Comparison of ENCODE assay signal across 25 cellular contexts in genomic region chr10:29473087-29473356, GRCh38.
A peak's percentile ranks its signal among the peaks of the same experiment; 100 is the strongest.
DNase-seq lines count a peak whose midpoint lies in the region; ATAC-seq, FAIRE-seq and TF ChIP-seq lines count a peak whose summit lies in the region.
"Had no signal": no experiment of that assay in that cellular context is flagged by ENCODE, and none has a peak within 500 bp of the region (broad histone marks: within the 10 kb centered on the region; RNA-seq: fewer than 3 reads in every experiment).

No MANE protein-coding gene starts in this region.

- POLR2A ChIA-PET in MCF 10A (lab: Yijun Ruan, JAX) = no interaction called here
- POLR2A ChIA-PET in activated CD4-positive, alpha-beta T cell treated with anti-CD3 and anti-CD28 coated beads for 36 hours (lab: Charles Lee) = no interaction called here

- H3K9me3 ChIP-seq in mammary epithelial cell (replicated peaks; ENCODE audit: insufficient read depth, low read length) = no peaks in the 10 kb centered on the region
- no peaks in the 10 kb centered on the region for H3K9me3 ChIP-seq in left ventricle myocardium inferior (replicated peaks)
- no peaks in the 10 kb centered on the region for H3K9me3 ChIP-seq in neuronal stem cell (replicated peaks in 1 of 2; ENCODE audit: control insufficient read depth in 2 of 2, insufficient read depth in 1 of 2, low read depth in 1 of 2, low read length in 2 of 2)
- no peaks in the 10 kb centered on the region for H3K9me3 ChIP-seq in vagina
- no peaks in the 10 kb centered on the region for H3K9me3 ChIP-seq in kidney (ENCODE audit: control insufficient read depth in 1 of 2, low read length in 2 of 2)
- H3K9me3 ChIP-seq: HAP-1, SK-N-SH had no signal

- no peaks in the 10 kb centered on the region for H3K79me2 ChIP-seq in mammary epithelial cell (ENCODE audit: insufficient read depth, low read length)

- FAIRE-seq in kidney (lab: Jason Lieb, UNC) = no peak

- TF ChIP-seq POLR2A in vagina (IDR thresholded peaks at IDR 0.05) = no peak

- no peak overlapping the region for H2BK15ac ChIP-seq in neuronal stem cell (ENCODE audit: low read length)

- no peak overlapping the region for H2AFZ ChIP-seq in mammary epithelial cell (ENCODE audit: low read depth, low read length)
- no peak overlapping the region for H2AFZ ChIP-seq in neuronal stem cell (ENCODE audit: low read length)

- in situ Hi-C loops in mammary epithelial cell (cut with MboI; ENCODE audit: low sequenced_read_pairs in 2 of 2) = no loop called here

- CTCF ChIA-PET in MCF 10A (lab: Yijun Ruan, JAX) = interaction anchor here (1.2 to 1.5 kb wide), 2 partner anchors 12 to 24 kb away, joined by 4 read pairs; no protein-coding TSS in a partner anchor
- CTCF ChIA-PET in mammary epithelial cell (lab: Charles Lee; ENCODE audit: low non-redundant PET) = no interaction called here
- CTCF ChIA-PET in activated CD4-positive, alpha-beta T cell treated with anti-CD3 and anti-CD28 coated beads for 36 hours (lab: Charles Lee) = interaction anchor here (1.2 kb wide), 1 partner anchor 24 kb away, joined by 5 read pairs; no protein-coding TSS in a partner anchor

- H3K4me1 ChIP-seq in mammary epithelial cell (ENCODE audit: insufficient read depth, low read length) (peaks cover 27% of the 10 kb centered on the region), left ventricle myocardium inferior (peaks cover 87% of the 10 kb centered on the region), neuronal stem cell (ENCODE audit: control insufficient read depth in 2 of 2, insufficient read depth in 1 of 2, low read depth in 1 of 2, low read length in 2 of 2) (peaks cover 3 to 9% of the 10 kb centered on the region in 2 donors), vagina (peaks cover 35% of the 10 kb centered on the region), kidney (ENCODE audit: control insufficient read depth in 1 of 2, insufficient read depth in 1 of 2, low read depth in 1 of 2, low read length in 2 of 2) (peaks cover 10 to 22% of the 10 kb centered on the region in 2 donors)

- H3K4me1 Mint-ChIP-seq in MCF 10A (ENCODE audit: insufficient read depth, unreplicated experiment) = peaks cover 15% of the 10 kb centered on the region
- H3K4me1 Mint-ChIP-seq in activated CD4-positive, alpha-beta T cell treated with anti-CD3 and anti-CD28 coated beads for 36 hours = peaks cover 2% of the 10 kb centered on the region

- peak overlapping the region; percentile 47 for H3K27ac Mint-ChIP-seq in MCF 10A (ENCODE audit: low read depth, unreplicated experiment)
- no peak overlapping the region for H3K27ac Mint-ChIP-seq in activated CD4-positive, alpha-beta T cell treated with anti-CD3 and anti-CD28 coated beads for 36 hours
- H3K27ac Mint-ChIP-seq: activated naive CD8-positive, alpha-beta T cell; activated T-cell treated with anti-CD3 and anti-CD28 coated beads, Interleukin-2, amount 50 U/mL, for 72 hours had no signal

- no peak overlapping the region for H3K23ac ChIP-seq in neuronal stem cell (ENCODE audit: low read depth, low read length, poor library complexity)

- H2AK5ac ChIP-seq in neuronal stem cell (ENCODE audit: low read depth, low read length) = no peak overlapping the region

- ATAC-seq in activated CD4-positive, alpha-beta T cell treated with anti-CD3 and anti-CD28 coated beads for 36 hours = no peak
- ATAC-seq: activated CD4-positive, CD25-positive, alpha-beta regulatory T cell treated with anti-CD3 and anti-CD28 coated beads, Interleukin-2, amount 50 U/mL, for 24 hours; activated T-cell treated with anti-CD3 and anti-CD28 coated beads, Interleukin-2, amount 50 U/mL, for 72 hours; foreskin keratinocyte; Panc1; stimulated activated naive CD8-positive, alpha-beta T cell treated with anti-CD3 and anti-CD28 coated beads, Interleukin-15, Interleukin-2, amounts not matched to agents 100 U/mL and 50 U/mL, for 24 hours had no signal

- H3K4me2 ChIP-seq in mammary epithelial cell (ENCODE audit: insufficient read depth, low read depth, low read length) = no peak overlapping the region
- no peak overlapping the region for H3K4me2 ChIP-seq in neuronal stem cell (ENCODE audit: insufficient read depth, low read length, poor library complexity, severe bottlenecking)
- H3K4me2 ChIP-seq: SK-N-SH had no signal

- no peak overlapping the region for H2BK12ac ChIP-seq in neuronal stem cell (ENCODE audit: low read length)

- DNase-seq in MCF 10A (ENCODE audit: unreplicated experiment) (no peak), mammary epithelial cell (no peak), left ventricle myocardium inferior (no peak), neuronal stem cell (ENCODE audit: low spot score) (no peak), vagina (ENCODE audit: extremely low spot score in 2 of 2) (no peak), SKM-1 (lab: John Stamatoyannopoulos, UW; ENCODE audit: unreplicated experiment) (no peak), kidney (no peak)
- no peak for DNase-seq in activated CD4-positive, alpha-beta T cell treated with anti-CD3 and anti-CD28 coated beads for 36 hours
- DNase-seq: ACHN; activated T-cell treated with anti-CD3 and anti-CD28 coated beads, Interleukin-2, amount 50 U/mL, for 72 hours; C1 segment of cervical spinal cord; dermis blood vessel endothelial cell; DMS 273 treated with DMSO at 0.1 percent for 48 hours; foreskin keratinocyte; GDM1; kidney glomerular epithelial cell; NCI-H748 treated with DMSO at 0.1 percent for 48 hours; SK-N-SH; stimulated activated CD4-positive, alpha-beta T cell treated with anti-CD3 and anti-CD28 coated beads, Interleukin-2, amount 100 ng/mL, for 24 hours; stimulated activated naive CD8-positive, alpha-beta T cell treated with anti-CD3 and anti-CD28 coated beads, Interleukin-15, Interleukin-2, amounts not matched to agents 100 U/mL and 50 U/mL, for 24 hours; T-helper 9 cell had no signal

- dilution Hi-C loops in mammary epithelial cell (cut with HindIII; ENCODE audit: low sequenced_read_pairs) = no loop called here

- no peak overlapping the region for H2BK120ac ChIP-seq in neuronal stem cell (ENCODE audit: low read depth, low read length)

- H3K9ac ChIP-seq in mammary epithelial cell (ENCODE audit: insufficient read depth, low read length) = no peak overlapping the region
- no peak overlapping the region for H3K9ac ChIP-seq in neuronal stem cell (ENCODE audit: low read depth, low read length, poor library complexity)
- no peak overlapping the region for H3K9ac ChIP-seq in kidney (ENCODE audit: low read length in 2 of 2)
- H3K9ac ChIP-seq: SK-N-SH had no signal

- H3K36me3 ChIP-seq in mammary epithelial cell (ENCODE audit: insufficient read depth, low read length) (peaks cover 14% of the 10 kb centered on the region), left ventricle myocardium inferior (peaks cover 69% of the 10 kb centered on the region), neuronal stem cell (replicated peaks in 1 of 2; ENCODE audit: control insufficient read depth in 2 of 2, insufficient read depth in 2 of 2, low read length in 2 of 2) (peaks cover 30 to 52% of the 10 kb centered on the region in 2 donors), vagina (peaks cover 0 to 48% of the 10 kb centered on the region in 2 donors), kidney (ENCODE audit: control insufficient read depth in 1 of 2, insufficient read depth in 2 of 2, low read length in 2 of 2) (peaks cover 2 to 17% of the 10 kb centered on the region in 2 donors)

- BruUV-seq in MCF 10A (replicated peaks; lab: Mats Ljungman, UMichigan) = no TSS peak
- no TSS peak for BruUV-seq in mammary epithelial cell (replicated peaks; lab: Mats Ljungman, UMichigan)

- H3K36me3 Mint-ChIP-seq in MCF 10A (ENCODE audit: insufficient read depth, unreplicated experiment) = peaks cover 83% of the 10 kb centered on the region
- peaks cover 29% of the 10 kb centered on the region for H3K36me3 Mint-ChIP-seq in activated CD4-positive, alpha-beta T cell treated with anti-CD3 and anti-CD28 coated beads for 36 hours (ENCODE audit: low read depth)

- no peaks in the 10 kb centered on the region for H3K79me1 ChIP-seq in neuronal stem cell (ENCODE audit: low read depth, low read length)

- H3K27me3 Mint-ChIP-seq in MCF 10A (ENCODE audit: insufficient read depth, unreplicated experiment) = no peaks in the 10 kb centered on the region
- H3K27me3 Mint-ChIP-seq in activated CD4-positive, alpha-beta T cell treated with anti-CD3 and anti-CD28 coated beads for 36 hours = no peaks in the 10 kb centered on the region
- H3K27me3 Mint-ChIP-seq: activated naive CD8-positive, alpha-beta T cell had no signal

- H3K18ac ChIP-seq in neuronal stem cell (ENCODE audit: low read length) = peak overlapping the region; percentile 64

- H3K27ac ChIP-seq in mammary epithelial cell (ENCODE audit: insufficient read depth, low read depth, low read length) (no peak overlapping the region), left ventricle myocardium inferior (replicated peaks) (peak overlapping the region; percentile 59), neuronal stem cell (replicated peaks; ENCODE audit: low read length) (no peak overlapping the region), vagina (peak overlapping the region; percentile 53), kidney (ENCODE audit: low read depth in 2 of 2, low read length in 2 of 2) (no peak overlapping the region)
- H3K27ac ChIP-seq: foreskin keratinocyte had no signal

- H3K27me3 ChIP-seq in mammary epithelial cell (ENCODE audit: insufficient read depth, low read length) (no peaks in the 10 kb centered on the region), left ventricle myocardium inferior (ENCODE audit: low read depth) (no peaks in the 10 kb centered on the region), neuronal stem cell (ENCODE audit: control insufficient read depth in 3 of 3, insufficient read depth in 3 of 3, low read depth in 1 of 3, low read length in 3 of 3) (no peaks in the 10 kb centered on the region), vagina (no peaks in the 10 kb centered on the region)
- H3K27me3 ChIP-seq: foreskin keratinocyte had no signal

- no peaks in the 10 kb centered on the region for H4K20me1 ChIP-seq in mammary epithelial cell (ENCODE audit: insufficient read depth, low read length)

- H2BK5ac ChIP-seq in neuronal stem cell (ENCODE audit: low read length) = no peak overlapping the region

- no peak overlapping the region for H3K14ac ChIP-seq in neuronal stem cell (ENCODE audit: low read length)

- TF ChIP-seq CTCF in MCF 10A (IDR thresholded peaks at IDR 0.05; ENCODE audit: unreplicated experiment) = no peak
- no peak for TF ChIP-seq CTCF in mammary epithelial cell (conservative IDR thresholded peaks at IDR 0.05 in 1 of 2, IDR thresholded peaks at IDR 0.05 in 1 of 2; ENCODE audit: extremely low read depth in 1 of 2, insufficient read depth in 1 of 2, low read depth in 1 of 2, low read length in 2 of 2)
- TF ChIP-seq CTCF in left ventricle myocardium inferior (IDR thresholded peaks at IDR 0.05; ENCODE audit: borderline replicate concordance) = no peak
- no peak for TF ChIP-seq CTCF in vagina (IDR thresholded peaks at IDR 0.05)
- no peak for TF ChIP-seq CTCF in kidney (IDR thresholded peaks at IDR 0.05; ENCODE audit: borderline replicate concordance, extremely low read depth, insufficient read depth)

- H3K4me3 ChIP-seq in mammary epithelial cell (replicated peaks in 1 of 3; ENCODE audit: insufficient read depth in 1 of 3, low read depth in 2 of 3, low read length in 3 of 3) = no peak overlapping the region
- H3K4me3 ChIP-seq in left ventricle myocardium inferior = no peak overlapping the region
- no peak overlapping the region for H3K4me3 ChIP-seq in neuronal stem cell (ENCODE audit: low read length in 2 of 2)
- no peak overlapping the region for H3K4me3 ChIP-seq in vagina
- no peak overlapping the region for H3K4me3 ChIP-seq in kidney (ENCODE audit: low read length in 2 of 2)
- H3K4me3 ChIP-seq: HAP-1 had no signal

- intact Hi-C loops in MCF 10A (cut with micrococcal nuclease) (no loop called here), mammary epithelial cell (cut with micrococcal nuclease) (no loop called here), left ventricle myocardium inferior (cut with micrococcal nuclease) (no loop called here), vagina (cut with DNase I) (no loop called here), kidney (cut with DNase I) (no loop called here)
- intact Hi-C loops in activated CD4-positive, alpha-beta T cell treated with anti-CD3 and anti-CD28 coated beads for 36 hours (cut with DNase I, micrococcal nuclease) = no loop called here

- H3K4ac ChIP-seq in neuronal stem cell (ENCODE audit: low read length) = no peak overlapping the region

- H3K4me3 Mint-ChIP-seq in MCF 10A (ENCODE audit: unreplicated experiment) = no peak overlapping the region
- H3K4me3 Mint-ChIP-seq in activated CD4-positive, alpha-beta T cell treated with anti-CD3 and anti-CD28 coated beads for 36 hours = no peak overlapping the region
- H3K4me3 Mint-ChIP-seq: activated naive CD8-positive, alpha-beta T cell; activated T-cell treated with anti-CD3 and anti-CD28 coated beads, Interleukin-2, amount 50 U/mL, for 72 hours had no signal

- no peaks in the 10 kb centered on the region for H3K9me3 Mint-ChIP-seq in MCF 10A (ENCODE audit: unreplicated experiment)
- H3K9me3 Mint-ChIP-seq in activated CD4-positive, alpha-beta T cell treated with anti-CD3 and anti-CD28 coated beads for 36 hours (ENCODE audit: low read depth) = no peaks in the 10 kb centered on the region
- H3K9me3 Mint-ChIP-seq: activated T-cell treated with anti-CD3 and anti-CD28 coated beads, Interleukin-2, amount 50 U/mL, for 72 hours had no signal

- 76% methylated on average over 5 of the region's 6 CpGs for WGBS in mammary epithelial cell (ENCODE audit: low coverage, missing lambda C conversion rate)
- WGBS in neuronal stem cell (ENCODE audit: extremely low coverage in 2 of 2, insufficient read length in 2 of 2, insufficient replicate concordance in 1 of 2), 2 donors = no CpG with 5 or more reads among the region's 6 CpGs

- peak overlapping the region; percentile 89 for H4K91ac ChIP-seq in neuronal stem cell (ENCODE audit: low read depth, low read length, poor library complexity)

- H4K8ac ChIP-seq in neuronal stem cell (ENCODE audit: low read depth, low read length) = no peak overlapping the region

Comparison
In these comparisons a context has a peak if more than half of its experiments do, and no peak if none do; other contexts are left out.
1. H3K27ac ChIP-seq: peak in left ventricle myocardium inferior (single experiment) and vagina (single experiment); none in mammary epithelial cell (single experiment), neuronal stem cell (single experiment) and kidney (0 of 2).